In the genomic region with DNA sequence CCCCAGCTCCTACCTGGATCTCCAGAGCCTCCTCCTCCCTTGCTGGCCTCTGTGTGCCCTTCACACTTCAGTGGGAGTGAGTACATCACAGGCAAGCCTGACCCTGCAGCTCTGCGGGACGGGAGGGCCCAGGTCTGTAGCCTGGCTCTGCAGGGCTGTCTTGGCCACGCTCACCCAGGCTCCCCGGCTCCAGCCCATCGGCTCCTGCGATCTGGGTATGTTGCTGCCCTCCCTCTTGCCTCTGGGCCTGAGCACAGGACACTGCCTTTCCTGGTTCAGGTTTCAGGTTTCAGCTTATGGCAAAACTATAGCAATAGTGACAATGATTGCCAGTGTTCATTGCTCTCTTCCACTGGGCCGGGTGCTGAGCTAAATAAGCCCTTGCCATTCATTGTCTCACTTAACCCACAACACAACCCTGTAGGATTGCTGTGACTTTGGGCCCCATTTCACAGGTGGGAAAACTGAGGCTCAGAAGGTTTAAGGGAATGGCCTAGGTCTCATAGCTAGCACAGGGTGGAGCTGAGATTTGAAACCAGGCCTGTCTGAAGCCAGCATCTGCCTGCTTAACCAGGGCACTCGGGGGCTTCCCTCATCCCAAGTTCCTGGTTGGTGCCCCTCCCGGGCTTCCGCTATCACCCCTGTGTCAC, we compare ENCODE assay signal across 1 cellular context.
A peak's percentile ranks its signal among the peaks of the same experiment; 100 is the strongest.
TF ChIP-seq lines count a peak whose summit lies in the region.

No MANE protein-coding gene starts in this region.

TF ChIP-seq in H1, 55 proteins besides CTCF, POLR2A, EP300 and RAD21:
- TF ChIP-seq KDM1A (IDR thresholded peaks at IDR 0.05; ENCODE audit: borderline replicate concordance, low read length) (0 out of 2 replicates have a peak, but pooled peaks have one; percentile 45), TCF12 (IDR thresholded peaks at IDR 0.05; ENCODE audit: low read depth, low read length) (no peak)
TF ChIP-seq in H1: peak in this region for 1.
